In the genomic region with DNA sequence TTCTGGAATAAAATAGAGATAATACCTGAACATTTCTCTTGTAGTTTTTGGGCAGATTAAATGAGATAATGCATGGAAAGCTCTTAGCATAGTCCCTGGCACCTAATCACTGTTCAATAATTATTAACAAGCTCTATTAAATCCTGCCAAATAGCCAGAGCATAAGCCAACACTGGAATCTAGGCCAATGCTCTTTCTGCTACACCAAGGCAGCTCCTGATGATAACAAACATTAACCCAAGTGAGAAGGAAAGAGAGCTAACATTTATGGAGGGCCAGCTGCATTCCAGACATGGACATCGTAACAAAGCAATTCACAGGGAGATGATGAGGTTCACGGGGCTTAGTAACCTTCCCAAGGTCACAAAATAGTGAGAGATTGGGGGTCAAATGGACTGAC, we compare ENCODE assay signal across 23 cellular contexts. TPM values are rescaled to one million over a fixed set of nuclear protein-coding genes. Genes with fewer than 3 reads are reported as not detected.
DNase-seq lines count a peak whose midpoint lies in the region; ATAC-seq, FAIRE-seq and TF ChIP-seq lines count a peak whose summit lies in the region.
"Had no signal": no experiment of that assay in that cellular context is flagged by ENCODE, and none has a peak within 500 bp of the region (broad histone marks: within the 10 kb centered on the region; RNA-seq: fewer than 3 reads in every experiment).

No MANE protein-coding gene starts in this region.

- H3K27ac Mint-ChIP-seq in MCF 10A (ENCODE audit: low read depth, unreplicated experiment) = no peak overlapping the region
- H3K27ac Mint-ChIP-seq: CD8-positive, alpha-beta T cell had no signal

- 6 to 13% methylated on average over 2 of the region's 2 CpGs for WGBS in body of pancreas, 2 donors
- 13 to 70% (median 15%) methylated on average over 2 of the region's 2 CpGs for WGBS in small intestine, 3 donors

- H3K4me1 Mint-ChIP-seq in MCF 10A (ENCODE audit: insufficient read depth, unreplicated experiment) = peaks cover 29% of the 10 kb centered on the region

- H3F3A ChIP-seq in PC-9 (ENCODE audit: insufficient read depth, low read depth) = peaks cover 34% of the 10 kb centered on the region; the same call in 1 of the 2 replicates

- in situ Hi-C loops in ACHN (cut with HindIII; ENCODE audit: low pct_ligation_motif_present, low pct_unique_long_range_greater_than_20kb, low sequenced_read_pairs) (no loop called here), gastrocnemius medialis (cut with MboI; ENCODE audit: low sequenced_read_pairs in 4 of 4) (no loop called here)

- intact Hi-C loops in body of pancreas (cut with DNase I) = no loop called here
- intact Hi-C loops in gastrocnemius medialis (cut with DNase I; ENCODE audit: low total_unique reads) = no loop called here
- intact Hi-C loops in MCF 10A (cut with micrococcal nuclease) = no loop called here
- intact Hi-C loops in PC-9 (cut with micrococcal nuclease; ENCODE audit: unreplicated experiment) = no loop called here

- BruUV-seq in MCF 10A (replicated peaks; lab: Mats Ljungman, UMichigan) (no TSS peak), PC-9 (replicated peaks; lab: Mats Ljungman, UMichigan) (no TSS peak)

- H3K27ac ChIP-seq in body of pancreas (peak overlapping the region; percentile 50 to 78 (median 72)), small intestine (ENCODE audit: low read depth in 1 of 2, low read length in 1 of 2) (no peak overlapping the region), gastrocnemius medialis (peak overlapping the region in 1 of 4 donors; percentile 73), PC-9 (no peak overlapping the region)
- H3K27ac ChIP-seq: BLaER1 treated with 17β-estradiol and CSF1 and Interleukin-3, amounts not matched to agents 10 nM and 100 nM; GM23248 had no signal

- H3K36me3 ChIP-seq in body of pancreas (replicated peaks in 1 of 2; ENCODE audit: insufficient read depth in 1 of 2, low read depth in 2 of 2) = no peaks in the 10 kb centered on the region
- H3K36me3 ChIP-seq in small intestine (ENCODE audit: control insufficient read depth in 2 of 2, insufficient read depth in 2 of 2, low read length in 2 of 2) = no peaks in the 10 kb centered on the region
- peaks cover 0 to 6% of the 10 kb centered on the region in 2 donors for H3K36me3 ChIP-seq in gastrocnemius medialis
- 0 out of 2 replicates have a peak, but pooled peaks cover 4% of the 10 kb centered on the region for H3K36me3 ChIP-seq in PC-9 (ENCODE audit: low read depth)

- peaks cover 21% of the 10 kb centered on the region for H3K36me3 Mint-ChIP-seq in MCF 10A (ENCODE audit: insufficient read depth, unreplicated experiment)
- H3K36me3 Mint-ChIP-seq: CD8-positive, alpha-beta T cell had no signal

- no peak overlapping the region for H2AFZ ChIP-seq in PC-9
- H2AFZ ChIP-seq: GM23248 had no signal

- no peaks in the 10 kb centered on the region for H3K9me3 Mint-ChIP-seq in MCF 10A (ENCODE audit: unreplicated experiment)
- H3K9me3 Mint-ChIP-seq: CD8-positive, alpha-beta T cell had no signal

- TF ChIP-seq CTCF in body of pancreas (IDR thresholded peaks at IDR 0.05) (no peak), gastrocnemius medialis (IDR thresholded peaks at IDR 0.05 in 4 of 5, conservative IDR thresholded peaks at IDR 0.05 in 1 of 5) (no peak), MCF 10A (IDR thresholded peaks at IDR 0.05; ENCODE audit: unreplicated experiment) (no peak), PC-9 (conservative IDR thresholded peaks at IDR 0.05) (no peak)

- peak; percentile 86 for ATAC-seq in body of pancreas
- no peak for ATAC-seq in gastrocnemius medialis
- ATAC-seq: CD8-positive, alpha-beta T cell had no signal

- no peak overlapping the region for H3K4me2 ChIP-seq in PC-9
- H3K4me2 ChIP-seq: BLaER1 treated with 17β-estradiol and CSF1 and Interleukin-3, amounts not matched to agents 10 nM and 100 nM had no signal

- H3K9me3 ChIP-seq in body of pancreas (no peaks in the 10 kb centered on the region), small intestine (ENCODE audit: control insufficient read depth, low read depth) (no peaks in the 10 kb centered on the region), gastrocnemius medialis (no peaks in the 10 kb centered on the region), PC-9 (ENCODE audit: insufficient read depth, low read depth) (no peaks in the 10 kb centered on the region)
- H3K9me3 ChIP-seq: BLaER1 treated with 17β-estradiol and CSF1 and Interleukin-3, amounts not matched to agents 10 nM and 100 nM had no signal

- DNase-seq in ACHN = peak; percentile 17
- DNase-seq in body of pancreas = peak; percentile 43 to 69 (median 56)
- peak; percentile 81 for DNase-seq in kidney tubule cell (ENCODE audit: low spot score)
- DNase-seq in small intestine = peak; percentile 39
- no peak for DNase-seq in GM12891 (ENCODE audit: insufficient read length, low spot score)
- no peak for DNase-seq in gastrocnemius medialis
- no peak for DNase-seq in MCF 10A (ENCODE audit: unreplicated experiment)
- DNase-seq in PC-9 = no peak
- DNase-seq: CD8-positive, alpha-beta T cell; DMS53; EL; GM23248; HCEC 1CT; NCI-H1105 treated with DMSO at 0.1 percent for 48 hours; NCI-H1694; NCI-H2081 treated with DMSO at 0.1 percent for 48 hours; NCI-H510A; NCI-H774; SHP77 had no signal

- TF ChIP-seq POLR2A in body of pancreas (IDR thresholded peaks at IDR 0.05) (no peak), GM12891 (IDR thresholded peaks at IDR 0.05; ENCODE audit: low read depth, low read length) (no peak), gastrocnemius medialis (IDR thresholded peaks at IDR 0.05) (no peak)

- H3K4me1 ChIP-seq in body of pancreas (peaks cover 39% of the 10 kb centered on the region), small intestine (ENCODE audit: control insufficient read depth in 2 of 2, insufficient read depth in 1 of 2, low read depth in 1 of 2, low read length in 1 of 2) (no peaks in the 10 kb centered on the region), gastrocnemius medialis (peaks cover 24 to 42% of the 10 kb centered on the region in 2 donors), PC-9 (replicated peaks; ENCODE audit: insufficient read depth) (peaks cover 39% of the 10 kb centered on the region)

- no peaks in the 10 kb centered on the region for H4K20me1 ChIP-seq in PC-9 (ENCODE audit: insufficient read depth)
- H4K20me1 ChIP-seq: BLaER1 treated with 17β-estradiol and CSF1 and Interleukin-3, amounts not matched to agents 10 nM and 100 nM had no signal

- FAIRE-seq in small intestine (lab: Jason Lieb, UNC) (no peak), GM12891 (lab: Jason Lieb, UNC) (no peak)
- FAIRE-seq: GM12892, GM18507 had no signal

- H3K27me3 Mint-ChIP-seq in MCF 10A (ENCODE audit: insufficient read depth, unreplicated experiment) = no peaks in the 10 kb centered on the region

- H3K4me3 ChIP-seq in body of pancreas (no peak overlapping the region), small intestine (ENCODE audit: low read depth in 1 of 2, low read length in 2 of 2) (no peak overlapping the region), gastrocnemius medialis (no peak overlapping the region), PC-9 (no peak overlapping the region)
- H3K4me3 ChIP-seq: BLaER1 treated with 17β-estradiol and CSF1 and Interleukin-3, amounts not matched to agents 10 nM and 100 nM; GM23248 had no signal

- H3K9me2 ChIP-seq in PC-9 (ENCODE audit: insufficient read depth) = no peaks in the 10 kb centered on the region

- no peak overlapping the region for H3K4me3 Mint-ChIP-seq in MCF 10A (ENCODE audit: unreplicated experiment)
- H3K4me3 Mint-ChIP-seq: CD8-positive, alpha-beta T cell had no signal

- no peaks in the 10 kb centered on the region for H3K79me2 ChIP-seq in PC-9 (ENCODE audit: low read depth)

- POLR2A ChIA-PET in MCF 10A (lab: Yijun Ruan, JAX) (no interaction called here), PC-9 (lab: Charles Lee; ENCODE audit: unreplicated experiment) (no interaction called here)

- H3K27me3 ChIP-seq in body of pancreas (no peaks in the 10 kb centered on the region), small intestine (ENCODE audit: control insufficient read depth in 2 of 2, insufficient read depth in 2 of 2, low read length in 2 of 2) (no peaks in the 10 kb centered on the region), gastrocnemius medialis (no peaks in the 10 kb centered on the region), PC-9 (ENCODE audit: insufficient read depth, low read depth) (no peaks in the 10 kb centered on the region)
- H3K27me3 ChIP-seq: BLaER1 treated with 17β-estradiol and CSF1 and Interleukin-3, amounts not matched to agents 10 nM and 100 nM had no signal

- CTCF ChIA-PET in MCF 10A (lab: Yijun Ruan, JAX) (interaction anchor here (1.1 kb wide), 1 partner anchor 44 kb away, joined by 3 read pairs; no protein-coding TSS in a partner anchor), PC-9 (lab: Charles Lee) (no interaction called here)

TF ChIP-seq in GM12891, 5 proteins besides CTCF, POLR2A, EP300 and RAD21:
- TF ChIP-seq SPI1 (IDR thresholded peaks at IDR 0.05; ENCODE audit: low read depth, low read length) = no peak
- TF ChIP-seq POLR2AphosphoS5 (IDR thresholded peaks at IDR 0.05; ENCODE audit: low read depth, low read length) = no peak
- no peak for TF ChIP-seq POU2F2 (IDR thresholded peaks at IDR 0.05; ENCODE audit: low read depth, low read length)
- no peak for TF ChIP-seq TAF1 (IDR thresholded peaks at IDR 0.05; ENCODE audit: low read depth, low read length)
- no peak for TF ChIP-seq PAX5 (IDR thresholded peaks at IDR 0.05; ENCODE audit: insufficient read depth, low read length, severe bottlenecking)

RNA-seq across cellular contexts. Expression of a gene that starts 23.3 kb away (rescaled TPM):
- total RNA-seq in body of pancreas (10 to 100 TPM; 20.0 to 44.2 TPM), gastrocnemius medialis (10 to 100 TPM; 10.0 to 20.6 (median 13.9) TPM), MCF 10A (2022) (67.3 and 77.5 TPM in 2 replicates), PC-9 (2021) (31.2 and 33.4 TPM in 2 replicates)
- polyA plus RNA-seq in small intestine = 1 to 10 TPM in 2 of 3 donors, not detected in 1; 3.0 to 7.1 TPM
- polyA plus RNA-seq in GM12891 (2012; ENCODE audit: low read depth, missing spikeins) = 22.5 TPM
- total RNA-seq: CD8-positive, alpha-beta T cell; OCI-LY7 had no signal

Comparison
In these comparisons a context has a peak if more than half of its experiments do, and no peak if none do; other contexts are left out.
1. DNase-seq: peak in ACHN (single experiment), body of pancreas (4 of 4), kidney tubule cell (single experiment) and small intestine (single experiment); none in GM12891 (single experiment), gastrocnemius medialis (0 of 2), MCF 10A (single experiment) and PC-9 (0 of 2).
2. H3K27ac ChIP-seq: peak in body of pancreas (4 of 4); none in small intestine (0 of 2) and PC-9 (single experiment).